1 cellular context compared by ENCODE assay signal in genomic region chr19:39497850-39498261, GRCh38.
A peak's percentile ranks its signal among the peaks of the same experiment; 100 is the strongest.
TF ChIP-seq lines count a peak whose summit lies in the region.

No MANE protein-coding gene starts in this region.

TF ChIP-seq in WTC11, 78 proteins besides CTCF, POLR2A, EP300 and RAD21 (continued from another document):
- TF ChIP-seq FOXP4 (CRISPR knock-in tag; IDR thresholded peaks at IDR 0.05) (peak; percentile 43; the same call in 1 of the 2 replicates), HMGXB4 (CRISPR knock-in tag; IDR thresholded peaks at IDR 0.05) (no peak), E2F5 (CRISPR knock-in tag; IDR thresholded peaks at IDR 0.05) (peak; percentile 41; the same call in 1 of the 2 replicates), ZNF281 (CRISPR knock-in tag; IDR thresholded peaks at IDR 0.05) (0 out of 2 replicates have a peak, but pooled peaks have one; percentile 54), FOXJ3 (CRISPR knock-in tag; IDR thresholded peaks at IDR 0.05; ENCODE audit: borderline replicate concordance) (no peak), ATF2 (CRISPR knock-in tag; IDR thresholded peaks at IDR 0.05; ENCODE audit: borderline replicate concordance, low read depth) (no peak), E2F1 (CRISPR knock-in tag; IDR thresholded peaks at IDR 0.05) (no peak)
